1 cellular context compared by ENCODE assay signal in genomic region chr13:51959773-51960172, GRCh38.
TF ChIP-seq lines count a peak whose summit lies in the region.

No MANE protein-coding gene starts in this region.

TF ChIP-seq in GM23338, 12 proteins besides CTCF, POLR2A, EP300 and RAD21 (continued from another document):
- no peak for TF ChIP-seq ZNF462 (CRISPR knock-in tag; IDR thresholded peaks at IDR 0.05)
